1 cellular context compared by ENCODE assay signal in the genomic region with DNA sequence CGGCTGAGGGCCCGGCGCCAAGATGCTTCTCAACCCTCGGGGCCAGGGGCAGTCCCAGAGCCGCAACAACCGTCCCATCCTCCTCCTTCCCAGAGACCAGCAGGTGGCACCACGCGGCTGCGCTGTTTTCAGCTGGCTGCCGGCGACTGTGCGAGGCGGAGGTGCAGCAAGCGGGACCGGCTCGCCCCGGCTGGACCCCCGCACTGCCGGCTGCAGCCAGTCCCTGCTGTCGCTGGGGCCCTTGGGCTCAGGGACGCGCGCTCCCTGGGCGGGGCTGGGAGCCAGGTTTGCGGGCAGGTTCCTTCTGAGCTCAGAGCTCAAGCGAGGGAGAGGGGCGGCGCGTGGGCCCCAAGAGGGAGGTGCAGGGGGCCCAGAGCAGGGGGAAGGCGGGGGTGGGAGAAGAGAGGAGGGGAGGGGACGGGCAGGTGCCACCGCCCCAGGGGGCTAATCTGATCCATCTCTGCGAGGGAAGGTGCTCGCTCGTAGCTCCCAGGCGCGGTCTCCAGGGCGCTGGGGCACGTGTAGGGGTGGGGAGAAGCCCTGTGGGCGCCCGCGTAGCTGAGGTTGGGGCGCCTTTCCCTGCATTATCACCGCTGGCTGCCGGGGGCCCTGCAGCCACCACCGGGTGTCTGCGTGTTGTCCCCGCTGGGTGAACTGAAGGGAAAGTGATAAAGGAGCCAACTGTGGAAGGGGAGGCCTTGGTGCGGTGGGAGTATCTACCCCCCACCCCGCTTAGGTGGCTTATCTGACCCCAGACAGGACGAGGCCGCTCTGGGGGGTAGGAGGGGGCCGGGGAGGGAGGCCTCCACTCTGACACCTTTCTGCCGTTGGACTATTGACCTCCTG.
TF ChIP-seq lines count a peak whose summit lies in the region.

No MANE protein-coding gene starts in this region.

TF ChIP-seq in K562, 482 proteins besides CTCF, POLR2A, EP300 and RAD21 (continued from another document):
- TF ChIP-seq CUX1 (CRISPR knock-in tag; IDR thresholded peaks at IDR 0.05) = no peak; the same call in 1 of the 2 replicates
- no peak for TF ChIP-seq PBX2 (CRISPR knock-in tag; IDR thresholded peaks at IDR 0.05; ENCODE audit: low read depth)
- no peak for TF ChIP-seq PBX2 (tag; conservative IDR thresholded peaks at IDR 0.05; ENCODE audit: low read depth)
- no peak for TF ChIP-seq NFXL1 (CRISPR knock-in tag; IDR thresholded peaks at IDR 0.05)
- no peak for TF ChIP-seq NFYB (IDR thresholded peaks at IDR 0.05; ENCODE audit: extremely low read depth, insufficient read length)
- TF ChIP-seq CCNT2 (IDR thresholded peaks at IDR 0.05; ENCODE audit: borderline replicate concordance, extremely low read depth, insufficient read length, low read depth, low read length) = peak; percentile 90
- TF ChIP-seq IFI16 (CRISPR knock-in tag; IDR thresholded peaks at IDR 0.05) = no peak
- no peak for TF ChIP-seq EZH2 (IDR thresholded peaks at IDR 0.05; ENCODE audit: borderline replicate concordance, low read depth, low read length)
- peak; percentile 75 for TF ChIP-seq ZNF583 (CRISPR knock-in tag; IDR thresholded peaks at IDR 0.05)
- no peak for TF ChIP-seq CHD4 (IDR thresholded peaks at IDR 0.05; ENCODE audit: insufficient read depth, insufficient replicate concordance, low read depth, low read length, poor library complexity, severe bottlenecking)
- no peak for TF ChIP-seq MLX (CRISPR knock-in tag; conservative IDR thresholded peaks at IDR 0.05)
- 0 out of 2 replicates have a peak, but pooled peaks have one; percentile 5 for TF ChIP-seq ZNF384 (IDR thresholded peaks at IDR 0.05; ENCODE audit: low read depth, low read length)
